ENCODE assay signal across 2 cellular contexts in the genomic region with DNA sequence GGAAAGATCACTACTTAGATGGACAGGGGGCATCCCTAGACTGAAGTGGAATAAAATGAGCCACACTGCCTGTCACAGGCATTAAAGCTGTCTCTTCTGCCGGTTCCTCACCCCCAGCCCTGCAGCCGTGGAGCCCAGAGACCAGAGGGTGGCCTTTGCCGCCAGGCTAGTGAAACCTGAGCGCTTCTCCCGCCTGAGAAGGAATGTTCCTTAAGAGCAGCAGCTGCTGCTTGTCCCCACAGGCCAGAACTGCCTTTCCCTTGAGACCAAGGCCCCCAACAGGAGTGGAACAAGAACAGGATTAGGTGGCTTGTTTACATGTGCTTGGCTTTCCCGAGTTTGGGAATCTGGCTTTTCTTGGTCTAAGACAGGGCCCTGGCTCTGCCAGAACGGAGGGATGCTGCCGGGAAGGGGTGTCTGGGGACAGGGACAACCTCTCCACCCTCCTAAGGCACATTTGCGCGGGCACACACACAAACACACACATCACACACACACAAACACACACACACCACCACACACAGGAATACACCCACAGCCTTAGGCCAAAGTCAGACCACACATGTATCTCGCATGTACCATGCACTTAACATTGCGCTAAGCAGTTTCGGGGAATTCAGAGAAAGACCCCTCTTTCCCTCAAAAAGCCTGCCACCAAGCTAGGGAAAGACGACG.
TF ChIP-seq lines count a peak whose summit lies in the region.

No MANE protein-coding gene starts in this region.

TF ChIP-seq in SK-N-SH treated with all-trans-retinoic acid at 6 μM for 48 hours, 23 proteins besides CTCF, POLR2A, EP300 and RAD21 (continued from another document):
- TF ChIP-seq ZNF565 (CRISPR knock-in tag; conservative IDR thresholded peaks at IDR 0.05; ENCODE audit: low read depth) (no peak), ISL1 (CRISPR knock-in tag; IDR thresholded peaks at IDR 0.05) (no peak), TOX (CRISPR knock-in tag; IDR thresholded peaks at IDR 0.05; ENCODE audit: borderline replicate concordance) (no peak), CSDC2 (CRISPR knock-in tag; IDR thresholded peaks at IDR 0.05) (no peak), OSR1 (CRISPR knock-in tag; IDR thresholded peaks at IDR 0.05) (no peak), ARNTL (CRISPR knock-in tag; IDR thresholded peaks at IDR 0.05; ENCODE audit: borderline replicate concordance, low read depth) (no peak), ZFP30 (CRISPR knock-in tag; IDR thresholded peaks at IDR 0.05) (no peak), SNAI2 (CRISPR knock-in tag; IDR thresholded peaks at IDR 0.05) (no peak)
- TF ChIP-seq, protein P1, sequence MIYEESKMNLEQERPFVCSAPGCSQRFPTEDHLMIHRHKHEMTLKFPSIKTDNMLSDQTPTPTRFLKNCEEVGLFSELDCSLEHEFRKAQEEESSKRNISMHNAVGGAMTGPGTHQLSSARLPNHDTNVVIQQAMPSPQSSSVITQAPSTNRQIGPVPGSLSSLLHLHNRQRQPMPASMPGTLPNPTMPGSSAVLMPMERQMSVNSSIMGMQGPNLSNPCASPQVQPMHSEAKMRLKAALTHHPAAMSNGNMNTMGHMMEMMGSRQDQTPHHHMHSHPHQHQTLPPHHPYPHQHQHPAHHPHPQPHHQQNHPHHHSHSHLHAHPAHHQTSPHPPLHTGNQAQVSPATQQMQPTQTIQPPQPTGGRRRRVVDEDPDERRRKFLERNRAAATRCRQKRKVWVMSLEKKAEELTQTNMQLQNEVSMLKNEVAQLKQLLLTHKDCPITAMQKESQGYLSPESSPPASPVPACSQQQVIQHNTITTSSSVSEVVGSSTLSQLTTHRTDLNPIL (CRISPR knock-in tag; IDR thresholded peaks at IDR 0.05; ENCODE audit: low read depth), result no peak
- TF ChIP-seq, protein P2, sequence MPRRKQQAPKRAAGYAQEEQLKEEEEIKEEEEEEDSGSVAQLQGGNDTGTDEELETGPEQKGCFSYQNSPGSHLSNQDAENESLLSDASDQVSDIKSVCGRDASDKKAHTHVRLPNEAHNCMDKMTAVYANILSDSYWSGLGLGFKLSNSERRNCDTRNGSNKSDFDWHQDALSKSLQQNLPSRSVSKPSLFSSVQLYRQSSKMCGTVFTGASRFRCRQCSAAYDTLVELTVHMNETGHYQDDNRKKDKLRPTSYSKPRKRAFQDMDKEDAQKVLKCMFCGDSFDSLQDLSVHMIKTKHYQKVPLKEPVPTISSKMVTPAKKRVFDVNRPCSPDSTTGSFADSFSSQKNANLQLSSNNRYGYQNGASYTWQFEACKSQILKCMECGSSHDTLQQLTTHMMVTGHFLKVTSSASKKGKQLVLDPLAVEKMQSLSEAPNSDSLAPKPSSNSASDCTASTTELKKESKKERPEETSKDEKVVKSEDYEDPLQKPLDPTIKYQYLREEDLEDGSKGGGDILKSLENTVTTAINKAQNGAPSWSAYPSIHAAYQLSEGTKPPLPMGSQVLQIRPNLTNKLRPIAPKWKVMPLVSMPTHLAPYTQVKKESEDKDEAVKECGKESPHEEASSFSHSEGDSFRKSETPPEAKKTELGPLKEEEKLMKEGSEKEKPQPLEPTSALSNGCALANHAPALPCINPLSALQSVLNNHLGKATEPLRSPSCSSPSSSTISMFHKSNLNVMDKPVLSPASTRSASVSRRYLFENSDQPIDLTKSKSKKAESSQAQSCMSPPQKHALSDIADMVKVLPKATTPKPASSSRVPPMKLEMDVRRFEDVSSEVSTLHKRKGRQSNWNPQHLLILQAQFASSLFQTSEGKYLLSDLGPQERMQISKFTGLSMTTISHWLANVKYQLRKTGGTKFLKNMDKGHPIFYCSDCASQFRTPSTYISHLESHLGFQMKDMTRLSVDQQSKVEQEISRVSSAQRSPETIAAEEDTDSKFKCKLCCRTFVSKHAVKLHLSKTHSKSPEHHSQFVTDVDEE (CRISPR knock-in tag; IDR thresholded peaks at IDR 0.05), result no peak
- TF ChIP-seq, protein P3, sequence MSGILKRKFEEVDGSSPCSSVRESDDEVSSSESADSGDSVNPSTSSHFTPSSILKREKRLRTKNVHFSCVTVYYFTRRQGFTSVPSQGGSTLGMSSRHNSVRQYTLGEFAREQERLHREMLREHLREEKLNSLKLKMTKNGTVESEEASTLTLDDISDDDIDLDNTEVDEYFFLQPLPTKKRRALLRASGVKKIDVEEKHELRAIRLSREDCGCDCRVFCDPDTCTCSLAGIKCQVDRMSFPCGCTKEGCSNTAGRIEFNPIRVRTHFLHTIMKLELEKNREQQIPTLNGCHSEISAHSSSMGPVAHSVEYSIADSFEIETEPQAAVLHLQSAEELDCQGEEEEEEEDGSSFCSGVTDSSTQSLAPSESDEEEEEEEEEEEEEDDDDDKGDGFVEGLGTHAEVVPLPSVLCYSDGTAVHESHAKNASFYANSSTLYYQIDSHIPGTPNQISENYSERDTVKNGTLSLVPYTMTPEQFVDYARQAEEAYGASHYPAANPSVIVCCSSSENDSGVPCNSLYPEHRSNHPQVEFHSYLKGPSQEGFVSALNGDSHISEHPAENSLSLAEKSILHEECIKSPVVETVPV (CRISPR knock-in tag; IDR thresholded peaks at IDR 0.05), result no peak

TF ChIP-seq in SK-N-SH, 30 proteins besides CTCF, POLR2A, EP300 and RAD21:
- TF ChIP-seq, protein P4, sequence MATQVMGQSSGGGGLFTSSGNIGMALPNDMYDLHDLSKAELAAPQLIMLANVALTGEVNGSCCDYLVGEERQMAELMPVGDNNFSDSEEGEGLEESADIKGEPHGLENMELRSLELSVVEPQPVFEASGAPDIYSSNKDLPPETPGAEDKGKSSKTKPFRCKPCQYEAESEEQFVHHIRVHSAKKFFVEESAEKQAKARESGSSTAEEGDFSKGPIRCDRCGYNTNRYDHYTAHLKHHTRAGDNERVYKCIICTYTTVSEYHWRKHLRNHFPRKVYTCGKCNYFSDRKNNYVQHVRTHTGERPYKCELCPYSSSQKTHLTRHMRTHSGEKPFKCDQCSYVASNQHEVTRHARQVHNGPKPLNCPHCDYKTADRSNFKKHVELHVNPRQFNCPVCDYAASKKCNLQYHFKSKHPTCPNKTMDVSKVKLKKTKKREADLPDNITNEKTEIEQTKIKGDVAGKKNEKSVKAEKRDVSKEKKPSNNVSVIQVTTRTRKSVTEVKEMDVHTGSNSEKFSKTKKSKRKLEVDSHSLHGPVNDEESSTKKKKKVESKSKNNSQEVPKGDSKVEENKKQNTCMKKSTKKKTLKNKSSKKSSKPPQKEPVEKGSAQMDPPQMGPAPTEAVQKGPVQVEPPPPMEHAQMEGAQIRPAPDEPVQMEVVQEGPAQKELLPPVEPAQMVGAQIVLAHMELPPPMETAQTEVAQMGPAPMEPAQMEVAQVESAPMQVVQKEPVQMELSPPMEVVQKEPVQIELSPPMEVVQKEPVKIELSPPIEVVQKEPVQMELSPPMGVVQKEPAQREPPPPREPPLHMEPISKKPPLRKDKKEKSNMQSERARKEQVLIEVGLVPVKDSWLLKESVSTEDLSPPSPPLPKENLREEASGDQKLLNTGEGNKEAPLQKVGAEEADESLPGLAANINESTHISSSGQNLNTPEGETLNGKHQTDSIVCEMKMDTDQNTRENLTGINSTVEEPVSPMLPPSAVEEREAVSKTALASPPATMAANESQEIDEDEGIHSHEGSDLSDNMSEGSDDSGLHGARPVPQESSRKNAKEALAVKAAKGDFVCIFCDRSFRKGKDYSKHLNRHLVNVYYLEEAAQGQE (IDR thresholded peaks at IDR 0.05; ENCODE audit: low read depth, low read length), result no peak
- TF ChIP-seq FOSL2 (IDR thresholded peaks at IDR 0.05; ENCODE audit: borderline replicate concordance, low read depth), result no peak
- TF ChIP-seq TCF12 (IDR thresholded peaks at IDR 0.05), result no peak
- TF ChIP-seq JUND (IDR thresholded peaks at IDR 0.05), result no peak
- no peak for TF ChIP-seq RXRA (IDR thresholded peaks at IDR 0.05; ENCODE audit: borderline replicate concordance, low read depth)
- TF ChIP-seq FOXJ3 (CRISPR knock-in tag; IDR thresholded peaks at IDR 0.05), result no peak
TF ChIP-seq in SK-N-SH: peak in this region for 0.
